Comparison of ENCODE assay signal across 17 cellular contexts in genomic region chr10:71734797-71735196, GRCh38. TPM values are rescaled to one million over a fixed set of nuclear protein-coding genes. Genes with fewer than 3 reads are reported as not detected.
A peak's percentile ranks its signal among the peaks of the same experiment; 100 is the strongest.
DNase-seq lines count a peak whose midpoint lies in the region; ATAC-seq lines count a peak whose summit lies in the region.
"Had no signal": no experiment of that assay in that cellular context is flagged by ENCODE, and none has a peak within 500 bp of the region (broad histone marks: within the 10 kb centered on the region; RNA-seq: fewer than 3 reads in every experiment).

No MANE protein-coding gene starts in this region.

- CTCF ChIA-PET in activated naive CD4-positive, alpha-beta T cell treated with anti-CD3 and anti-CD28 coated beads for 36 hours (lab: Charles Lee): interaction anchor here (1.3 to 3.6 kb wide), 5 partner anchors 9 to 29 kb away, joined by 4 to 15 read pairs (median 5); no protein-coding TSS in a partner anchor

- H3K9me3 ChIP-seq in T-helper 17 cell (ENCODE audit: control insufficient read depth, low read length, poor library complexity, severe bottlenecking): no peaks in the 10 kb centered on the region
- H3K9me3 ChIP-seq: esophagus squamous epithelium, stomach had no signal

- H3K9me3 Mint-ChIP-seq in activated naive CD4-positive, alpha-beta T cell treated with anti-CD3 and anti-CD28 coated beads for 36 hours: no peaks in the 10 kb centered on the region
- H3K9me3 Mint-ChIP-seq in effector memory CD8-positive, alpha-beta T cell: no peaks in the 10 kb centered on the region
- no peaks in the 10 kb centered on the region for H3K9me3 Mint-ChIP-seq in stimulated activated naive CD8-positive, alpha-beta T cell treated with anti-CD3 and anti-CD28 coated beads, Interleukin-15, amount 100 ng/mL, for 72 hours

- ATAC-seq in T-helper 17 cell: no peak
- ATAC-seq in effector memory CD8-positive, alpha-beta T cell (replicated peaks): no peak
- no peak for ATAC-seq in stimulated activated naive CD8-positive, alpha-beta T cell treated with anti-CD3 and anti-CD28 coated beads, Interleukin-15, amount 100 ng/mL, for 72 hours

- no peaks in the 10 kb centered on the region for H3K27me3 Mint-ChIP-seq in activated naive CD4-positive, alpha-beta T cell treated with anti-CD3 and anti-CD28 coated beads for 36 hours (ENCODE audit: low read depth)
- H3K27me3 Mint-ChIP-seq in T-helper 17 cell: no peaks in the 10 kb centered on the region
- no peaks in the 10 kb centered on the region for H3K27me3 Mint-ChIP-seq in effector memory CD8-positive, alpha-beta T cell
- H3K27me3 Mint-ChIP-seq in stimulated activated naive CD8-positive, alpha-beta T cell treated with anti-CD3 and anti-CD28 coated beads, Interleukin-15, amount 100 ng/mL, for 72 hours: no peaks in the 10 kb centered on the region

- H3K27ac Mint-ChIP-seq in activated naive CD4-positive, alpha-beta T cell treated with anti-CD3 and anti-CD28 coated beads for 36 hours: peak overlapping the region; percentile 98
- H3K27ac Mint-ChIP-seq in T-helper 17 cell: peak overlapping the region; percentile 96
- peak overlapping the region; percentile 93 to 94 for H3K27ac Mint-ChIP-seq in effector memory CD8-positive, alpha-beta T cell
- H3K27ac Mint-ChIP-seq in stimulated activated naive CD8-positive, alpha-beta T cell treated with anti-CD3 and anti-CD28 coated beads, Interleukin-15, amount 100 ng/mL, for 72 hours: peak overlapping the region; percentile 97 to 98

- H3K4me3 Mint-ChIP-seq in activated naive CD4-positive, alpha-beta T cell treated with anti-CD3 and anti-CD28 coated beads for 36 hours: peak overlapping the region; percentile 41
- H3K4me3 Mint-ChIP-seq in T-helper 17 cell: peak overlapping the region; percentile 77
- H3K4me3 Mint-ChIP-seq in effector memory CD8-positive, alpha-beta T cell: peak overlapping the region; percentile 52 to 75
- peak overlapping the region; percentile 71 to 81 for H3K4me3 Mint-ChIP-seq in stimulated activated naive CD8-positive, alpha-beta T cell treated with anti-CD3 and anti-CD28 coated beads, Interleukin-15, amount 100 ng/mL, for 72 hours

- no peaks in the 10 kb centered on the region for H3K36me3 Mint-ChIP-seq in activated naive CD4-positive, alpha-beta T cell treated with anti-CD3 and anti-CD28 coated beads for 36 hours (ENCODE audit: low read depth)
- peaks cover 3% of the 10 kb centered on the region for H3K36me3 Mint-ChIP-seq in T-helper 17 cell (ENCODE audit: low read depth)
- peaks cover 12% of the 10 kb centered on the region for H3K36me3 Mint-ChIP-seq in effector memory CD8-positive, alpha-beta T cell (ENCODE audit: insufficient read depth)

- no peak for DNase-seq in activated naive CD4-positive, alpha-beta T cell treated with anti-CD3 and anti-CD28 coated beads for 36 hours
- no peak for DNase-seq in activated naive CD4-positive, alpha-beta T cell (lab: John Stamatoyannopoulos, UW)
- no peak for DNase-seq in T-helper 17 cell
- no peak for DNase-seq in effector memory CD8-positive, alpha-beta T cell
- DNase-seq in stimulated activated naive CD8-positive, alpha-beta T cell treated with anti-CD3 and anti-CD28 coated beads, Interleukin-15, amount 100 ng/mL, for 72 hours: no peak
- no peak for DNase-seq in DMS79 treated with DMSO at 0.1 percent for 48 hours (lab: John Stamatoyannopoulos, UW)
- DNase-seq in CD1c-positive myeloid dendritic cell (ENCODE audit: extremely low spot score): no peak
- no peak for DNase-seq in NCI-H2227 (lab: John Stamatoyannopoulos, UW; ENCODE audit: unreplicated experiment)
- DNase-seq: Calu3; esophagus squamous epithelium; glutamatergic neuron; NCI-H1436; NCI-H2227 treated with DMSO at 0.1 percent for 48 hours; NK-92 treated with Interleukin-12 subunit alpha and Interleukin-12 subunit beta, amount 100 ng/mL, for 24 hours; stomach; WERI-Rb-1 had no signal

- peaks cover 97% of the 10 kb centered on the region for H3K4me1 Mint-ChIP-seq in activated naive CD4-positive, alpha-beta T cell treated with anti-CD3 and anti-CD28 coated beads for 36 hours (ENCODE audit: low read depth)
- peaks cover 66% of the 10 kb centered on the region for H3K4me1 Mint-ChIP-seq in T-helper 17 cell
- H3K4me1 Mint-ChIP-seq in effector memory CD8-positive, alpha-beta T cell (ENCODE audit: low read depth in 2 of 2): peaks cover 67 to 86% of the 10 kb centered on the region in 2 donors
- peaks cover 99% of the 10 kb centered on the region for H3K4me1 Mint-ChIP-seq in stimulated activated naive CD8-positive, alpha-beta T cell treated with anti-CD3 and anti-CD28 coated beads, Interleukin-15, amount 100 ng/mL, for 72 hours

- intact Hi-C loops in activated naive CD4-positive, alpha-beta T cell treated with anti-CD3 and anti-CD28 coated beads for 36 hours (cut with micrococcal nuclease): no loop called here

RNA-seq across cellular contexts. Expression of gene C10orf105, which starts 15.2 kb away (rescaled TPM):
- total RNA-seq in activated naive CD4-positive, alpha-beta T cell treated with anti-CD3 and anti-CD28 coated beads for 36 hours: under 1 TPM; 0.32 to 0.36 TPM
- total RNA-seq in T-helper 17 cell: under 1 TPM; 0.31 to 0.37 TPM
- total RNA-seq: Calu3, G401, stomach had no signal

RNA-seq across cellular contexts. Expression of gene VSIR, which starts 38.5 kb away (rescaled TPM):
- total RNA-seq in activated naive CD4-positive, alpha-beta T cell treated with anti-CD3 and anti-CD28 coated beads for 36 hours: 10 to 100 TPM; 52.0 to 55.5 TPM
- 100 to 1,000 TPM; 119 to 124 TPM for total RNA-seq in T-helper 17 cell
